In the genomic region with DNA sequence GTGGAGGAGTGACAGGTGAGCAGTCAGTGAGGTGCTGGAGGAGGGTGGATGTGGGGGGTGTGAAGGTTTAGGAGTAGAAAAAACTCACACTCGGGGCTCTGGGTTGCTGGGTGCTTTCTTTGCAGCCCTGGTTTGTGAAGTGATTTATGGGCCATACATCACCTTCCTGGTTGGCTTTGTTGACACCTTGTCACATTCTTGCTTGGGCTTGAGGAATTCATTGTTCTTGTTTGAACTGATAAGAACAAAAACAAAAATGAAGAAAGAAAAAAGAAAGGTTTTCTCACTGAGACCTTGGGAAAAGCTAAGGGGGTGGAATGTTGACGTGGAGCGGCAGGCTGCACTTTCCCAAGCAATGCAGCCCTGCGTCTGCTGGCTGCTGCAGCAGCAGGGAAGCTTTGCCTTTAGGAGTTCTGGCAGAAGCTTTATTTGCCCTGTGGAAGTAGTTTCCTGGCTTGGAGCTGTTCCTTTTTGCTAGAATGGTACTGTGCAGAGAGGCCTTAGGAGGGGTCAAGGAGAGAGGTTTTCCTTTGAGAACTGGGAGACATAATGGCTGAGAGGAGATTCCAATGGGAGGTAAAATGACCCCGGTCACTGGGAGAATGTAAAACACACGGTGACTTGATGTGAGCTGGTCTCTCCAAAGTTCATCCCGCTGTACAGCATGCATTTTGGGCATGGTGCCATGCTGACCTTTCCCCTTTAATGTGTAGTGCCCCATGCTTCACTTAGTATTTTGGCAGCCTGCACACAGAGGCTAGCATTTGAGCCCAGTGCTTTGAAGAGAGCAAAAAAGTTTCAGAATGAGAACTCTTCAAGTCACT, we compare ENCODE assay signal across 1 cellular context.
A peak's percentile ranks its signal among the peaks of the same experiment; 100 is the strongest.
TF ChIP-seq lines count a peak whose summit lies in the region.

No MANE protein-coding gene starts in this region.

TF ChIP-seq in HEK293, 187 proteins besides CTCF, POLR2A, EP300 and RAD21 (continued from another document):
- TF ChIP-seq ZEB2 (tag by site-specific recombination; IDR thresholded peaks at IDR 0.05) (0 out of 2 replicates have a peak, but pooled peaks have one; percentile 21), ZNF76 (tag by site-specific recombination; IDR thresholded peaks at IDR 0.05; ENCODE audit: borderline replicate concordance, low read depth) (no peak), ZNF580 (tag by site-specific recombination; IDR thresholded peaks at IDR 0.05) (no peak), ZNF433 (tag by site-specific recombination; IDR thresholded peaks at IDR 0.05; ENCODE audit: low read depth) (no peak), ZBTB44 (tag by site-specific recombination; IDR thresholded peaks at IDR 0.05) (peak; percentile 96), ZXDB (tag by site-specific recombination; IDR thresholded peaks at IDR 0.05) (peak; percentile 27; the same call in 1 of the 2 replicates), ZNF600 (tag by site-specific recombination; IDR thresholded peaks at IDR 0.05) (peak; percentile 70; the same call in 1 of the 2 replicates), MEIS1 (CRISPR knock-in tag; IDR thresholded peaks at IDR 0.05; ENCODE audit: borderline replicate concordance) (0 out of 2 replicates have a peak, but pooled peaks have one; percentile 53), KLF7 (tag by site-specific recombination; IDR thresholded peaks at IDR 0.05; ENCODE audit: borderline replicate concordance) (no peak), ZNF248 (tag by site-specific recombination; IDR thresholded peaks at IDR 0.05) (no peak), ZNF202 (tag by site-specific recombination; IDR thresholded peaks at IDR 0.05; ENCODE audit: borderline replicate concordance) (no peak), ZNF488 (tag by site-specific recombination; IDR thresholded peaks at IDR 0.05) (no peak)
- TF ChIP-seq, protein P1, sequence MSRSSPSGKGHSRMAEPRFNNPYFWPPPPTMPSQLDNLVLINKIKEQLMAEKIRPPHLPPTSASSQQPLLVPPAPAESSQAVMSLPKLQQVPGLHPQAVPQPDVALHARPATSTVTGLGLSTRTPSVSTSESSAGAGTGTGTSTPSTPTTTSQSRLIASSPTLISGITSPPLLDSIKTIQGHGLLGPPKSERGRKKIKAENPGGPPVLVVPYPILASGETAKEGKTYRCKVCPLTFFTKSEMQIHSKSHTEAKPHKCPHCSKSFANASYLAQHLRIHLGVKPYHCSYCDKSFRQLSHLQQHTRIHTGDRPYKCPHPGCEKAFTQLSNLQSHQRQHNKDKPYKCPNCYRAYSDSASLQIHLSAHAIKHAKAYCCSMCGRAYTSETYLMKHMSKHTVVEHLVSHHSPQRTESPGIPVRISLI (tag by site-specific recombination; IDR thresholded peaks at IDR 0.05): peak; percentile 30; the same call in 1 of the 2 replicates
- TF ChIP-seq, protein P2, sequence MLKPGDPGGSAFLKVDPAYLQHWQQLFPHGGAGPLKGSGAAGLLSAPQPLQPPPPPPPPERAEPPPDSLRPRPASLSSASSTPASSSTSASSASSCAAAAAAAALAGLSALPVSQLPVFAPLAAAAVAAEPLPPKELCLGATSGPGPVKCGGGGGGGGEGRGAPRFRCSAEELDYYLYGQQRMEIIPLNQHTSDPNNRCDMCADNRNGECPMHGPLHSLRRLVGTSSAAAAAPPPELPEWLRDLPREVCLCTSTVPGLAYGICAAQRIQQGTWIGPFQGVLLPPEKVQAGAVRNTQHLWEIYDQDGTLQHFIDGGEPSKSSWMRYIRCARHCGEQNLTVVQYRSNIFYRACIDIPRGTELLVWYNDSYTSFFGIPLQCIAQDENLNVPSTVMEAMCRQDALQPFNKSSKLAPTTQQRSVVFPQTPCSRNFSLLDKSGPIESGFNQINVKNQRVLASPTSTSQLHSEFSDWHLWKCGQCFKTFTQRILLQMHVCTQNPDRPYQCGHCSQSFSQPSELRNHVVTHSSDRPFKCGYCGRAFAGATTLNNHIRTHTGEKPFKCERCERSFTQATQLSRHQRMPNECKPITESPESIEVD (tag by site-specific recombination; IDR thresholded peaks at IDR 0.05): peak; percentile 90
TF ChIP-seq in HEK293: peak in this region for 12.
